In genomic region chr4:156294577-156294976, GRCh38 we compare ENCODE assay signal across 8 cellular contexts.
DNase-seq lines count a peak whose midpoint lies in the region; ATAC-seq and TF ChIP-seq lines count a peak whose summit lies in the region.

No MANE protein-coding gene starts in this region.

- no peak overlapping the region for H3K27ac ChIP-seq in KMS-11
- peak overlapping the region; percentile 14; the same call in 1 of the 2 replicates for H3K27ac ChIP-seq in SK-N-MC

- no peak overlapping the region for H3K9ac ChIP-seq in KMS-11
- no peak overlapping the region for H3K9ac ChIP-seq in SK-N-MC (ENCODE audit: insufficient read length)

- no peaks in the 10 kb centered on the region for H4K20me1 ChIP-seq in KMS-11 (ENCODE audit: insufficient read depth)

- H3K4me2 ChIP-seq in KMS-11 = no peak overlapping the region

- no peak for ATAC-seq in GM18502 (IDR thresholded peaks at IDR 0.05; ENCODE audit: poor library complexity, unreplicated experiment)
- ATAC-seq in HG03045 (IDR thresholded peaks at IDR 0.05; ENCODE audit: unreplicated experiment) = no peak

- no peak overlapping the region for H2AFZ ChIP-seq in KMS-11 (ENCODE audit: low read depth)

- DNase-seq in COR-L47 (lab: John Stamatoyannopoulos, UW) (peak; percentile 42), SK-N-MC (ENCODE audit: low read depth, low spot score) (peak; percentile 64), iPS DF 4.7 (ENCODE audit: extremely low read depth, low spot score) (peak; percentile 14), activated gamma-delta T cell (lab: John Stamatoyannopoulos, UW) (no peak), C1 segment of cervical spinal cord (lab: John Stamatoyannopoulos, UW) (no peak)

- H3K4me3 ChIP-seq in KMS-11 (IDR thresholded peaks at IDR 0.05; ENCODE audit: insufficient read depth, low read depth, low read length) = no peak overlapping the region
- H3K4me3 ChIP-seq in SK-N-MC = no peak overlapping the region

- TF ChIP-seq CTCF in KMS-11 (conservative IDR thresholded peaks at IDR 0.05; ENCODE audit: low read depth, low read length) = peak; percentile 48

- H3K79me2 ChIP-seq in KMS-11 (ENCODE audit: insufficient read depth, low read depth) = no peaks in the 10 kb centered on the region

- H3K36me3 ChIP-seq in KMS-11 (ENCODE audit: insufficient read depth) (no peaks in the 10 kb centered on the region), SK-N-MC (ENCODE audit: insufficient read depth, low read length) (no peaks in the 10 kb centered on the region)

- H3K9me3 ChIP-seq in SK-N-MC (ENCODE audit: low read depth, low read length) = no peaks in the 10 kb centered on the region

- no peaks in the 10 kb centered on the region for H3K27me3 ChIP-seq in KMS-11 (ENCODE audit: insufficient read depth, low read depth)

- H3K4me1 ChIP-seq in KMS-11 (ENCODE audit: low read depth, poor library complexity, severe bottlenecking) = no peaks in the 10 kb centered on the region

Comparison
In these comparisons a context has a peak if more than half of its experiments do, and no peak if none do; other contexts are left out.
1. DNase-seq: peak in COR-L47 (single experiment), SK-N-MC (single experiment) and iPS DF 4.7 (single experiment); none in activated gamma-delta T cell (single experiment) and C1 segment of cervical spinal cord (0 of 14).